ENCODE assay signal across 18 cellular contexts in the genomic region with DNA sequence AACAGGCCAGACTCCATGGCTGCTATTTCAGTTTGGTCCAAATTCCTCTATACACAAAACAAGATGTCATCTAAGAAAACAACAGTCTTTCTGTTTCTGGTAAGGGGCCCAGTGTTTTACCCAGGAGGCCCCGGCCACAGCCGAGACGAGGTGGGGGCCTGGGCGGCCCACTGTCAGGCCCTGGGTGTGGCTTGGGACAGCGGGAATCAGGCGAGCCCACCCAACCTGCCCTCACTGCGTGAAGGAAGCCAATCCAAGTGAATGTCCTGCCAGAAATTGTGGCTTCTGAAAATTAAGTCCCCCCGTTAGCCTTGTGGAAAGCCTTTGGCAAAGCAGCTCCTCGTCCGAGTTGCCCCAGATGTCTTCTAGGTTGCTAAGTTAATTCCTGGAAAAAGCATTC. TPM values are rescaled to one million over a fixed set of nuclear protein-coding genes. Genes with fewer than 3 reads are reported as not detected.
A peak's percentile ranks its signal among the peaks of the same experiment; 100 is the strongest.
DNase-seq lines count a peak whose midpoint lies in the region; ATAC-seq and TF ChIP-seq lines count a peak whose summit lies in the region.
"Had no signal": no experiment of that assay in that cellular context is flagged by ENCODE, and none has a peak within 500 bp of the region (broad histone marks: within the 10 kb centered on the region; RNA-seq: fewer than 3 reads in every experiment).

No MANE protein-coding gene starts in this region.

- peaks cover 8% of the 10 kb centered on the region for H3K79me2 ChIP-seq in PC-3 (ENCODE audit: low read length)

- H3K4me1 Mint-ChIP-seq in immature natural killer cell (peaks cover 72 to 76% of the 10 kb centered on the region in 2 donors), Caco-2 (ENCODE audit: low read depth, unreplicated experiment) (no peaks in the 10 kb centered on the region)
- peaks cover 19% of the 10 kb centered on the region for H3K4me1 Mint-ChIP-seq in stimulated activated effector memory CD8-positive, alpha-beta T cell treated with anti-CD3 and anti-CD28 coated beads, Interleukin-12 subunit alpha, Interleukin-12 subunit beta, amount 100 ng/mL, for 72 hours
- H3K4me1 Mint-ChIP-seq: H9 had no signal

- DNase-seq in PC-3 (no peak), immature natural killer cell (no peak), mesenchymal stem cell (no peak), Caco-2 (no peak), GDM1 (lab: John Stamatoyannopoulos, UW) (no peak)
- no peak for DNase-seq in stimulated activated effector memory CD8-positive, alpha-beta T cell treated with anti-CD3 and anti-CD28 coated beads, Interleukin-12 subunit alpha, Interleukin-12 subunit beta, amount 100 ng/mL, for 72 hours (ENCODE audit: low spot score in 2 of 2)
- DNase-seq: Calu3; CD4-positive, alpha-beta T cell; DMS53; H9; NCI-H1417; NCI-H187 treated with DMSO at 0.1 percent for 48 hours; NCI-H446; NCI-H69; RPMI8226 had no signal

- H2AK5ac ChIP-seq in mesenchymal stem cell (ENCODE audit: low read length, severe bottlenecking), result no peak overlapping the region

- H3F3A ChIP-seq in PC-3 (ENCODE audit: low read length, unreplicated experiment), result peaks cover 13% of the 10 kb centered on the region

- no peaks in the 10 kb centered on the region for H3K9me3 Mint-ChIP-seq in immature natural killer cell
- H3K9me3 Mint-ChIP-seq in stimulated activated effector memory CD8-positive, alpha-beta T cell treated with anti-CD3 and anti-CD28 coated beads, Interleukin-12 subunit alpha, Interleukin-12 subunit beta, amount 100 ng/mL, for 72 hours, result no peaks in the 10 kb centered on the region
- H3K9me3 Mint-ChIP-seq in Caco-2 (ENCODE audit: unreplicated experiment), result no peaks in the 10 kb centered on the region
- H3K9me3 Mint-ChIP-seq: CD4-positive, alpha-beta T cell; H9 had no signal

- intact Hi-C loops in PC-3 (cut with micrococcal nuclease) (no loop called here), Caco-2 (cut with micrococcal nuclease; ENCODE audit: unreplicated experiment) (no loop called here)

- H3K27me3 Mint-ChIP-seq in immature natural killer cell (ENCODE audit: low read depth in 3 of 3) (peaks cover 2 to 11% (median 11%) of the 10 kb centered on the region in 3 donors), Caco-2 (ENCODE audit: insufficient read depth, unreplicated experiment) (no peaks in the 10 kb centered on the region)
- H3K27me3 Mint-ChIP-seq: CD4-positive, alpha-beta T cell had no signal

- peak overlapping the region; percentile 82 to 95 (median 91); a peak in 21 of 22 replicates for H3K4me2 ChIP-seq in BLaER1 treated with 17β-estradiol and CSF1 and Interleukin-3, amounts not matched to agents 10 nM and 100 nM
- H3K4me2 ChIP-seq in PC-3 (ENCODE audit: low read length) (no peak overlapping the region), mesenchymal stem cell (ENCODE audit: low read length, poor library complexity, severe bottlenecking) (no peak overlapping the region)

- H3K4me3 ChIP-seq in BLaER1 treated with 17β-estradiol and CSF1 and Interleukin-3, amounts not matched to agents 10 nM and 100 nM, result no peak overlapping the region
- H3K4me3 ChIP-seq in PC-3 (ENCODE audit: low read length), result no peak overlapping the region
- H3K4me3 ChIP-seq in mesenchymal stem cell (ENCODE audit: insufficient read depth in 1 of 2, low read depth in 1 of 2, low read length in 2 of 2), result no peak overlapping the region
- H3K4me3 ChIP-seq in Caco-2 (ENCODE audit: low read depth, low read length), result no peak overlapping the region

- peak overlapping the region in 9 of 11 experiments; percentile 55 to 73 (median 70); a peak in 15 of 22 replicates for H3K9ac ChIP-seq in BLaER1 treated with 17β-estradiol and CSF1 and Interleukin-3, amounts not matched to agents 10 nM and 100 nM
- H3K9ac ChIP-seq in PC-3 (ENCODE audit: low read length) (no peak overlapping the region), mesenchymal stem cell (ENCODE audit: low read length) (no peak overlapping the region)

- H3K4me1 ChIP-seq in BLaER1 treated with 17β-estradiol and CSF1 and Interleukin-3, amounts not matched to agents 10 nM and 100 nM, result peaks cover 72 to 89% (median 84%) of the 10 kb centered on the region in 10 experiments
- H3K4me1 ChIP-seq in PC-3 (ENCODE audit: insufficient read depth, low read length) (peaks cover 32% of the 10 kb centered on the region), mesenchymal stem cell (ENCODE audit: control insufficient read depth, insufficient read depth, low read depth, low read length) (peaks cover 2% of the 10 kb centered on the region), Caco-2 (no peaks in the 10 kb centered on the region)

- H3K27ac Mint-ChIP-seq in immature natural killer cell (peak overlapping the region; percentile 78 to 94 (median 88)), Caco-2 (ENCODE audit: unreplicated experiment) (no peak overlapping the region)
- peak overlapping the region; percentile 81 for H3K27ac Mint-ChIP-seq in stimulated activated effector memory CD8-positive, alpha-beta T cell treated with anti-CD3 and anti-CD28 coated beads, Interleukin-12 subunit alpha, Interleukin-12 subunit beta, amount 100 ng/mL, for 72 hours
- H3K27ac Mint-ChIP-seq: CD4-positive, alpha-beta T cell had no signal

- no peaks in the 10 kb centered on the region for H3K27me3 ChIP-seq in BLaER1 treated with 17β-estradiol and CSF1 and Interleukin-3, amounts not matched to agents 10 nM and 100 nM
- H3K27me3 ChIP-seq in PC-3 (ENCODE audit: low read length), result no peaks in the 10 kb centered on the region
- H3K27me3 ChIP-seq in mesenchymal stem cell (ENCODE audit: control insufficient read depth in 1 of 2, insufficient read depth in 1 of 2, low read length in 2 of 2), result no peaks in the 10 kb centered on the region
- H3K27me3 ChIP-seq in Caco-2 (replicated peaks; ENCODE audit: control insufficient read depth, insufficient read depth, low read length), result no peaks in the 10 kb centered on the region

- H4K91ac ChIP-seq in mesenchymal stem cell (ENCODE audit: low read length), result no peak overlapping the region

- POLR2A ChIA-PET in PC-3 (lab: Charles Lee; ENCODE audit: unreplicated experiment), result interaction anchor here (0.6 kb wide), 1 partner anchor 33 kb away, joined by 3 read pairs; no protein-coding TSS in a partner anchor
- POLR2A ChIA-PET in Caco-2 (lab: Charles Lee), result no interaction called here

- CTCF ChIA-PET in PC-3 (lab: Charles Lee) (no interaction called here), Caco-2 (lab: Charles Lee) (no interaction called here)

- no peak overlapping the region for H2BK5ac ChIP-seq in mesenchymal stem cell (ENCODE audit: low read depth, low read length, poor library complexity, severe bottlenecking)

- H3K4me3 Mint-ChIP-seq in immature natural killer cell (peak overlapping the region in 3 of 5 donors; percentile 26 to 29 (median 27)), Caco-2 (ENCODE audit: unreplicated experiment) (no peak overlapping the region)
- H3K4me3 Mint-ChIP-seq in stimulated activated effector memory CD8-positive, alpha-beta T cell treated with anti-CD3 and anti-CD28 coated beads, Interleukin-12 subunit alpha, Interleukin-12 subunit beta, amount 100 ng/mL, for 72 hours, result no peak overlapping the region
- H3K4me3 Mint-ChIP-seq: CD4-positive, alpha-beta T cell; H9 had no signal

- H3K36me3 Mint-ChIP-seq in immature natural killer cell (no peaks in the 10 kb centered on the region), Caco-2 (ENCODE audit: insufficient read depth, unreplicated experiment) (peaks cover 56% of the 10 kb centered on the region)
- peaks cover 19% of the 10 kb centered on the region for H3K36me3 Mint-ChIP-seq in stimulated activated effector memory CD8-positive, alpha-beta T cell treated with anti-CD3 and anti-CD28 coated beads, Interleukin-12 subunit alpha, Interleukin-12 subunit beta, amount 100 ng/mL, for 72 hours

- peaks cover 0 to 26% (median 9%) of the 10 kb centered on the region in 11 experiments; a peak in 9 of 22 replicates for H3K36me3 ChIP-seq in BLaER1 treated with 17β-estradiol and CSF1 and Interleukin-3, amounts not matched to agents 10 nM and 100 nM
- H3K36me3 ChIP-seq in PC-3 (ENCODE audit: low read depth, low read length) (peaks cover 6% of the 10 kb centered on the region), mesenchymal stem cell (ENCODE audit: control insufficient read depth in 1 of 2, insufficient read depth in 2 of 2, low read depth in 1 of 2, low read length in 2 of 2) (peaks cover 9 to 55% of the 10 kb centered on the region in 2 experiments), Caco-2 (ENCODE audit: control insufficient read depth, insufficient read depth, low read length) (no peaks in the 10 kb centered on the region)

- peaks cover 0 to 10% (median 0%) of the 10 kb centered on the region in 11 experiments; a peak in 1 of 22 replicates for H4K20me1 ChIP-seq in BLaER1 treated with 17β-estradiol and CSF1 and Interleukin-3, amounts not matched to agents 10 nM and 100 nM
- H4K20me1 ChIP-seq in PC-3 (ENCODE audit: low read length), result no peaks in the 10 kb centered on the region

- H3K23ac ChIP-seq in mesenchymal stem cell (ENCODE audit: low read length in 2 of 2), result no peak overlapping the region

- H4K8ac ChIP-seq in mesenchymal stem cell (ENCODE audit: low read length), result no peak overlapping the region

- ATAC-seq in PC-3, result no peak
- no peak for ATAC-seq in stimulated activated effector memory CD8-positive, alpha-beta T cell treated with anti-CD3 and anti-CD28 coated beads, Interleukin-12 subunit alpha, Interleukin-12 subunit beta, amount 100 ng/mL, for 72 hours

- BruUV-seq in PC-3 (replicated peaks; lab: Mats Ljungman, UMichigan) (no TSS peak), Caco-2 (replicated peaks; lab: Mats Ljungman, UMichigan) (no TSS peak)

- no peak overlapping the region for H2BK15ac ChIP-seq in mesenchymal stem cell (ENCODE audit: low read depth, poor library complexity, severe bottlenecking)

- H2AFZ ChIP-seq in PC-3 (ENCODE audit: low read length), result no peak overlapping the region
- no peak overlapping the region for H2AFZ ChIP-seq in mesenchymal stem cell (ENCODE audit: low read depth, low read length)

- peaks cover 6% of the 10 kb centered on the region for H3K79me1 ChIP-seq in mesenchymal stem cell (replicated peaks; ENCODE audit: low read length, poor library complexity, severe bottlenecking)

- H3K9me2 ChIP-seq in PC-3 (replicated peaks; ENCODE audit: low read length), result no peaks in the 10 kb centered on the region

- H2BK120ac ChIP-seq in mesenchymal stem cell (ENCODE audit: low read depth, low read length), result no peak overlapping the region

- H3K4ac ChIP-seq in mesenchymal stem cell (ENCODE audit: low read depth in 1 of 2, low read length in 2 of 2), result no peak overlapping the region

- 98% methylated on average over 10 of the region's 10 CpGs for WGBS in mesenchymal stem cell

- H3K9me3 ChIP-seq in BLaER1 treated with 17β-estradiol and CSF1 and Interleukin-3, amounts not matched to agents 10 nM and 100 nM (replicated peaks in 1 of 11), result no peaks in the 10 kb centered on the region
- H3K9me3 ChIP-seq in PC-3 (ENCODE audit: low read length) (no peaks in the 10 kb centered on the region), mesenchymal stem cell (ENCODE audit: control insufficient read depth, low read length) (no peaks in the 10 kb centered on the region), Caco-2 (no peaks in the 10 kb centered on the region)

- TF ChIP-seq CTCF in PC-3 (conservative IDR thresholded peaks at IDR 0.05; ENCODE audit: low read depth, low read length) (no peak), Caco-2 (IDR thresholded peaks at IDR 0.05; ENCODE audit: insufficient read depth in 1 of 2, low read depth in 1 of 2, low read length in 1 of 2, severe bottlenecking in 1 of 2, unreplicated experiment in 1 of 2) (no peak)

- peak overlapping the region; percentile 20 to 90 (median 76); a peak in 19 of 22 replicates for H3K27ac ChIP-seq in BLaER1 treated with 17β-estradiol and CSF1 and Interleukin-3, amounts not matched to agents 10 nM and 100 nM
- peak overlapping the region; percentile 96 for H3K27ac ChIP-seq in PC-3 (ENCODE audit: low read length)
- H3K27ac ChIP-seq in mesenchymal stem cell (ENCODE audit: low read length, poor library complexity, severe bottlenecking), result no peak overlapping the region
- H3K27ac ChIP-seq: HL-60 had no signal

- H2BK12ac ChIP-seq in mesenchymal stem cell (ENCODE audit: low read length in 2 of 2), result no peak overlapping the region

- no peak overlapping the region for H3K14ac ChIP-seq in mesenchymal stem cell (ENCODE audit: low read length in 2 of 2)

- H3K18ac ChIP-seq in mesenchymal stem cell (ENCODE audit: low read depth in 1 of 2, low read length in 2 of 2), result no peak overlapping the region

RNA-seq across cellular contexts. Expression of a gene that starts 31.2 kb away (rescaled TPM):
- total RNA-seq in PC-3 (2014; rRNA removed), result 98.7 and 113 TPM in 2 replicates
- polyA plus RNA-seq in immature natural killer cell, result 1 to 10 TPM in 1 of 3 donors, under 1 TPM in 2; 0.58 to 1.5 (median 0.68) TPM
- polyA plus RNA-seq in mesenchymal stem cell (2013, experiment 1 of 2), result 4.9 TPM
- polyA plus RNA-seq in mesenchymal stem cell (2013, experiment 2 of 2), result 5.1 TPM
- total RNA-seq in Caco-2 (2022), result 2.7 and 3.2 TPM in 2 replicates

RNA-seq across cellular contexts. Expression of a gene that starts 48.2 kb away (rescaled TPM):
- not detected in 2 replicates for total RNA-seq in PC-3 (2014; rRNA removed)
- not detected for polyA plus RNA-seq in immature natural killer cell
- not detected for polyA plus RNA-seq in mesenchymal stem cell (2013, experiment 1 of 2)
- polyA plus RNA-seq in mesenchymal stem cell (2013, experiment 2 of 2), result not detected
- not detected in 2 replicates for total RNA-seq in Caco-2 (2022)
- total RNA-seq: Calu3; CD4-positive, alpha-beta T cell; SK-MEL-5 had no signal

RNA-seq across cellular contexts. Expression of a gene that starts 56.4 kb away (rescaled TPM):
- total RNA-seq in PC-3 (2014; rRNA removed) (210 and 215 TPM in 2 replicates), Caco-2 (2022) (73.6 and 77.6 TPM in 2 replicates)
- polyA plus RNA-seq in immature natural killer cell, result 10 to 100 TPM; 17.3 to 30.7 (median 20.4) TPM
- 52.7 TPM for polyA plus RNA-seq in mesenchymal stem cell (2013, experiment 1 of 2)
- 52.5 TPM for polyA plus RNA-seq in mesenchymal stem cell (2013, experiment 2 of 2)

Comparison
In these comparisons a context has a peak if more than half of its experiments do, and no peak if none do; other contexts are left out.
1. H3K4me2 ChIP-seq: peak in BLaER1 treated with 17β-estradiol and CSF1 and Interleukin-3, amounts not matched to agents 10 nM and 100 nM (11 of 11); none in PC-3 (single experiment) and mesenchymal stem cell (single experiment).
2. H3K9ac ChIP-seq: peak in BLaER1 treated with 17β-estradiol and CSF1 and Interleukin-3, amounts not matched to agents 10 nM and 100 nM (9 of 11); none in PC-3 (single experiment) and mesenchymal stem cell (single experiment).
3. H3K4me3 Mint-ChIP-seq: peak in immature natural killer cell (3 of 5); none in stimulated activated effector memory CD8-positive, alpha-beta T cell treated with anti-CD3 and anti-CD28 coated beads, Interleukin-12 subunit alpha, Interleukin-12 subunit beta, amount 100 ng/mL, for 72 hours (single experiment) and Caco-2 (single experiment).
4. RNA of a gene that starts 31.2 kb away (total RNA-seq): 98.7 to 113 TPM in PC-3; 2.7 to 3.2 TPM in Caco-2; every median in the first group is over 10 times any median in the second.